Comparison of ENCODE assay signal across 4 cellular contexts in the genomic region with DNA sequence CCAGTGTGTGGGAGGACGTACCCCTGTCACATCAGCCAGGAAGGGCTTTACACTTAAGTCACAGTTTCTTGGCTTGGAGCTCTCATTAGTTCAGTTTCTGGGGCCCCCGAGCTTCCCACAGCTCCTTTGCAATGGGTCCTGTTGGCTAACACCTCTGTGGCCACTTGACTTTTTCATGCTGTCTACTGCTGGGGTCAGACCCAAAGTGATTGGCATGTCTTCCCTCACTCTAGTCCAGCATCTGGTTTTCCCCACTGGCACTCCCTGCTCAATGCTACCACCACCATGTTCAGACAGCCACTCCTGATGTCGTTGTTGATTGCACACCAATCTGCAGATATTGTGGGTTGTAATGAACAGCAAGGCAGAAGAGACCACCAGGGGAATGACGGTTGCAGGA.
"Had no signal": no experiment of that assay in that cellular context is flagged by ENCODE, and none has a peak within 500 bp of the region (broad histone marks: within the 10 kb centered on the region; RNA-seq: fewer than 3 reads in every experiment).

No MANE protein-coding gene starts in this region.

- H3K4me3 ChIP-seq: GM23338 had no signal

- H3K27ac Mint-ChIP-seq: GM23338, H9 had no signal

- H3K4me3 Mint-ChIP-seq: GM23338, H9 had no signal

- ATAC-seq: GM23338 had no signal

- H2AFZ ChIP-seq: GM23338 had no signal

- H3K4me2 ChIP-seq: GM23338 had no signal

- H3K4me1 Mint-ChIP-seq: H9 had no signal

- DNase-seq: H9, HCEC 1CT, IMR-90 had no signal
